Comparison of ENCODE assay signal across 15 cellular contexts in the genomic region with DNA sequence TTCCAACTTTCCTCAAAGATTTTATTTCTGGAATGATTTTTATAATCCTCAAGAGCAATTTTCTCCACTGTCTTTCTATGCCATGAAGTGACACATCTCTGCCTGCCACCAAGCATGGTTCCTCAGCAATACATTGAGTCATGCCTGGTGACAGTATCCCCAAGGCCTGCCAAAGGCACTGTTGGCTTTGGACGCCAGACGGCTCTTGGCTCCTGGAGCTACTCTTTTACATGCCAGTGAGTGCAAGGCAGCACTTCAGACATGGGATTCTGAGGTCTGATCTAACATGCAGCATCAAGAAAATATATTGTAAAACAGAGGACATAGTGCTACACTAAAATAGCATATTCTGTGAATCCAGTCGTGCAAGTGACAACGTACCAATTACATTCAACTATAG. TPM values are rescaled to one million over a fixed set of nuclear protein-coding genes. Genes with fewer than 3 reads are reported as not detected.
A peak's percentile ranks its signal among the peaks of the same experiment; 100 is the strongest.
DNase-seq lines count a peak whose midpoint lies in the region; ATAC-seq and TF ChIP-seq lines count a peak whose summit lies in the region.
"Had no signal": no experiment of that assay in that cellular context is flagged by ENCODE, and none has a peak within 500 bp of the region (broad histone marks: within the 10 kb centered on the region; RNA-seq: fewer than 3 reads in every experiment).

No MANE protein-coding gene starts in this region.

- no peaks in the 10 kb centered on the region for H3K36me3 ChIP-seq in right atrium auricular region
- no peaks in the 10 kb centered on the region for H3K36me3 ChIP-seq in heart left ventricle

- H3K9me3 ChIP-seq in right atrium auricular region (no peaks in the 10 kb centered on the region), heart left ventricle (no peaks in the 10 kb centered on the region)

- H3K4me1 ChIP-seq in right atrium auricular region (no peaks in the 10 kb centered on the region), heart left ventricle (peaks cover 0 to 7% (median 0%) of the 10 kb centered on the region in 12 donors)

- H3K27me3 ChIP-seq in right atrium auricular region, result no peaks in the 10 kb centered on the region
- no peaks in the 10 kb centered on the region for H3K27me3 ChIP-seq in heart left ventricle

- WGBS in heart left ventricle, 4 donors, result 67 to 89% (median 77%) methylated on average over 4 of the region's 4 CpGs

- TF ChIP-seq CTCF in right atrium auricular region (IDR thresholded peaks at IDR 0.05) (no peak), heart left ventricle (IDR thresholded peaks at IDR 0.05) (no peak), coronary artery (IDR thresholded peaks at IDR 0.05) (no peak)

- no peak for TF ChIP-seq POLR2A in heart left ventricle (IDR thresholded peaks at IDR 0.05)

- peak; percentile 67 for DNase-seq in Right ventricle myocardium superior
- DNase-seq in right atrium auricular region (ENCODE audit: low spot score), result no peak
- DNase-seq in heart left ventricle, result peak in 2 of 5 donors; percentile 56 to 69
- DNase-seq in occipital lobe (lab: John Stamatoyannopoulos, UW), result peak; percentile 61
- DNase-seq in DMS79 treated with DMSO at 0.1 percent for 48 hours (lab: John Stamatoyannopoulos, UW), result no peak
- DNase-seq in activated gamma-delta T cell treated with Interleukin-2 at 50 U/mL for 16 hours, result no peak
- no peak for DNase-seq in coronary artery (ENCODE audit: low spot score)
- no peak for DNase-seq in DMS114 treated with DMSO at 0.1 percent for 48 hours (lab: John Stamatoyannopoulos, UW; ENCODE audit: unreplicated experiment)
- DNase-seq: 8988T, DMS53, NCI-H1436 treated with DMSO at 0.1 percent for 48 hours, NCI-H2081 treated with DMSO at 0.1 percent for 48 hours, NCI-H524 had no signal

- H3K27ac ChIP-seq in right atrium auricular region (no peak overlapping the region), heart left ventricle (no peak overlapping the region), coronary artery (no peak overlapping the region)

- H3K4me3 ChIP-seq in right atrium auricular region (no peak overlapping the region), heart left ventricle (no peak overlapping the region), coronary artery (no peak overlapping the region)
- H3K4me3 ChIP-seq: GM12878 had no signal

- intact Hi-C loops in Right ventricle myocardium superior (cut with DNase I), result no loop called here
- intact Hi-C loops in heart left ventricle (cut with DNase I), result no loop called here

- peak; percentile 91 for ATAC-seq in Right ventricle myocardium superior (ENCODE audit: poor library complexity)
- ATAC-seq in heart left ventricle, result peak in 3 of 4 donors; percentile 37 to 87 (median 77)
- ATAC-seq: GM12878, HCT116 had no signal

RNA-seq across cellular contexts. Expression of a gene that starts 20.1 kb away (rescaled TPM):
- 7.3 TPM for total RNA-seq in Right ventricle myocardium superior
- total RNA-seq in right atrium auricular region, result 10 to 100 TPM; 10.6 to 16.7 TPM
- total RNA-seq in heart left ventricle, result 10 to 100 TPM in 6 of 9 donors, 1 to 10 TPM in 3; 6.1 to 27.0 (median 11.8) TPM
- 1 to 10 TPM; 2.2 to 5.3 TPM for polyA plus RNA-seq in heart left ventricle
- 7.3 TPM for total RNA-seq in occipital lobe

Comparison
In these comparisons a context has a peak if more than half of its experiments do, and no peak if none do; other contexts are left out.
1. DNase-seq: peak in Right ventricle myocardium superior (single experiment) and occipital lobe (single experiment); none in right atrium auricular region (single experiment), DMS79 treated with DMSO at 0.1 percent for 48 hours (single experiment), activated gamma-delta T cell treated with Interleukin-2 at 50 U/mL for 16 hours (single experiment), coronary artery (single experiment) and DMS114 treated with DMSO at 0.1 percent for 48 hours (single experiment).